ENCODE assay signal across 1 cellular context in genomic region chr18:50154420-50154819, GRCh38.
TF ChIP-seq lines count a peak whose summit lies in the region.

No MANE protein-coding gene starts in this region.

TF ChIP-seq in HepG2, 621 proteins besides CTCF, POLR2A, EP300 and RAD21:
- TF ChIP-seq FOXA3 (CRISPR knock-in tag; IDR thresholded peaks at IDR 0.05) (peak; percentile 41), RXRA (CRISPR knock-in tag; IDR thresholded peaks at IDR 0.05) (no peak), KDM5B (CRISPR knock-in tag; IDR thresholded peaks at IDR 0.05; ENCODE audit: borderline replicate concordance) (no peak), NCOR1 (IDR thresholded peaks at IDR 0.05; ENCODE audit: borderline replicate concordance, low read length) (peak; percentile 57; the same call in 1 of the 2 replicates), MAFK (conservative IDR thresholded peaks at IDR 0.05 in 1 of 2, IDR thresholded peaks at IDR 0.05 in 1 of 2; ENCODE audit: low read length in 2 of 2) (peak in 1 of 2 experiments; percentile 34; a peak in 1 of 4 replicates), POGZ (CRISPR knock-in tag; IDR thresholded peaks at IDR 0.05) (peak; percentile 48; the same call in 1 of the 2 replicates), MIXL1 (CRISPR knock-in tag; IDR thresholded peaks at IDR 0.05) (0 out of 2 replicates have a peak, but pooled peaks have one; percentile 37), CEBPG (CRISPR knock-in tag; IDR thresholded peaks at IDR 0.05) (peak; percentile 69), POLR2G (IDR thresholded peaks at IDR 0.05; ENCODE audit: low read depth, low read length) (no peak), PAXIP1 (CRISPR knock-in tag; conservative IDR thresholded peaks at IDR 0.05) (0 out of 2 replicates have a peak, but pooled peaks have one; percentile 30), HNF4A (CRISPR knock-in tag; IDR thresholded peaks at IDR 0.05) (peak; percentile 86), ZGPAT (CRISPR knock-in tag; IDR thresholded peaks at IDR 0.05) (0 out of 2 replicates have a peak, but pooled peaks have one; percentile 25), ZFAT (CRISPR knock-in tag; conservative IDR thresholded peaks at IDR 0.05) (peak; percentile 84; the same call in 1 of the 2 replicates), SIN3A (IDR thresholded peaks at IDR 0.05; ENCODE audit: borderline replicate concordance, low read depth, low read length) (no peak), ETV5 (CRISPR knock-in tag; IDR thresholded peaks at IDR 0.05; ENCODE audit: borderline replicate concordance) (peak; percentile 58; the same call in 1 of the 2 replicates), IRF2 (CRISPR knock-in tag; IDR thresholded peaks at IDR 0.05) (no peak), ESRRA (CRISPR knock-in tag; IDR thresholded peaks at IDR 0.05; ENCODE audit: low read depth) (no peak), CEBPB (IDR thresholded peaks at IDR 0.05; ENCODE audit: borderline replicate concordance, low read depth, low read length) (peak; percentile 71; the same call in 1 of the 2 replicates), HNF4G (IDR thresholded peaks at IDR 0.05; ENCODE audit: borderline replicate concordance, low read depth, low read length) (peak; percentile 83), HNF4G (CRISPR knock-in tag; IDR thresholded peaks at IDR 0.05; ENCODE audit: borderline replicate concordance, low read depth) (no peak), ADNP (CRISPR knock-in tag; IDR thresholded peaks at IDR 0.05) (no peak), BCL6 (CRISPR knock-in tag; IDR thresholded peaks at IDR 0.05) (peak; percentile 47), CREM (IDR thresholded peaks at IDR 0.05) (peak; percentile 20; the same call in 1 of the 2 replicates), CREM (CRISPR knock-in tag; IDR thresholded peaks at IDR 0.05) (no peak), ZNF460 (CRISPR knock-in tag; IDR thresholded peaks at IDR 0.05; ENCODE audit: borderline replicate concordance) (no peak), SOX6 (IDR thresholded peaks at IDR 0.05) (no peak), SOX6 (CRISPR knock-in tag; IDR thresholded peaks at IDR 0.05) (peak; percentile 34; the same call in 1 of the 2 replicates), ZNF644 (CRISPR knock-in tag; IDR thresholded peaks at IDR 0.05; ENCODE audit: low read depth) (peak; percentile 84), SOX13 (IDR thresholded peaks at IDR 0.05) (no peak), SOX13 (CRISPR knock-in tag; conservative IDR thresholded peaks at IDR 0.05 in 1 of 2, IDR thresholded peaks at IDR 0.05 in 1 of 2) (peak in 1 of 2 experiments; percentile 19; a peak in 1 of 4 replicates), ASH2L (IDR thresholded peaks at IDR 0.05; ENCODE audit: insufficient read length, low read depth, low read length) (no peak), RCOR2 (CRISPR knock-in tag; IDR thresholded peaks at IDR 0.05) (peak; percentile 49; the same call in 1 of the 2 replicates), SAP130 (CRISPR knock-in tag; IDR thresholded peaks at IDR 0.05; ENCODE audit: low read depth) (0 out of 2 replicates have a peak, but pooled peaks have one; percentile 15), MEF2D (CRISPR knock-in tag; IDR thresholded peaks at IDR 0.05) (no peak), DNMT3B (CRISPR knock-in tag; conservative IDR thresholded peaks at IDR 0.05) (no peak), NR3C1 (CRISPR knock-in tag; IDR thresholded peaks at IDR 0.05) (no peak), ZSCAN29 (CRISPR knock-in tag; conservative IDR thresholded peaks at IDR 0.05) (no peak)
- TF ChIP-seq, protein P1, sequence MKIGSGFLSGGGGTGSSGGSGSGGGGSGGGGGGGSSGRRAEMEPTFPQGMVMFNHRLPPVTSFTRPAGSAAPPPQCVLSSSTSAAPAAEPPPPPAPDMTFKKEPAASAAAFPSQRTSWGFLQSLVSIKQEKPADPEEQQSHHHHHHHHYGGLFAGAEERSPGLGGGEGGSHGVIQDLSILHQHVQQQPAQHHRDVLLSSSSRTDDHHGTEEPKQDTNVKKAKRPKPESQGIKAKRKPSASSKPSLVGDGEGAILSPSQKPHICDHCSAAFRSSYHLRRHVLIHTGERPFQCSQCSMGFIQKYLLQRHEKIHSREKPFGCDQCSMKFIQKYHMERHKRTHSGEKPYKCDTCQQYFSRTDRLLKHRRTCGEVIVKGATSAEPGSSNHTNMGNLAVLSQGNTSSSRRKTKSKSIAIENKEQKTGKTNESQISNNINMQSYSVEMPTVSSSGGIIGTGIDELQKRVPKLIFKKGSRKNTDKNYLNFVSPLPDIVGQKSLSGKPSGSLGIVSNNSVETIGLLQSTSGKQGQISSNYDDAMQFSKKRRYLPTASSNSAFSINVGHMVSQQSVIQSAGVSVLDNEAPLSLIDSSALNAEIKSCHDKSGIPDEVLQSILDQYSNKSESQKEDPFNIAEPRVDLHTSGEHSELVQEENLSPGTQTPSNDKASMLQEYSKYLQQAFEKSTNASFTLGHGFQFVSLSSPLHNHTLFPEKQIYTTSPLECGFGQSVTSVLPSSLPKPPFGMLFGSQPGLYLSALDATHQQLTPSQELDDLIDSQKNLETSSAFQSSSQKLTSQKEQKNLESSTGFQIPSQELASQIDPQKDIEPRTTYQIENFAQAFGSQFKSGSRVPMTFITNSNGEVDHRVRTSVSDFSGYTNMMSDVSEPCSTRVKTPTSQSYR (CRISPR knock-in tag; IDR thresholded peaks at IDR 0.05; ENCODE audit: borderline replicate concordance), result no peak
- TF ChIP-seq, protein P2, sequence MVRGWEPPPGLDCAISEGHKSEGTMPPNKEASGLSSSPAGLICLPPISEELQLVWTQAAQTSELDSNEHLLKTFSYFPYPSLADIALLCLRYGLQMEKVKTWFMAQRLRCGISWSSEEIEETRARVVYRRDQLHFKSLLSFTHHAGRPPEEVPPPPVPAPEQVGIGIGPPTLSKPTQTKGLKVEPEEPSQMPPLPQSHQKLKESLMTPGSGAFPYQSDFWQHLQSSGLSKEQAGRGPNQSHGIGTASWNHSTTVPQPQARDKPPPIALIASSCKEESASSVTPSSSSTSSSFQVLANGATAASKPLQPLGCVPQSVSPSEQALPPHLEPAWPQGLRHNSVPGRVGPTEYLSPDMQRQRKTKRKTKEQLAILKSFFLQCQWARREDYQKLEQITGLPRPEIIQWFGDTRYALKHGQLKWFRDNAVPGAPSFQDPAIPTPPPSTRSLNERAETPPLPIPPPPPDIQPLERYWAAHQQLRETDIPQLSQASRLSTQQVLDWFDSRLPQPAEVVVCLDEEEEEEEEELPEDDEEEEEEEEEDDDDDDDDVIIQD (CRISPR knock-in tag; IDR thresholded peaks at IDR 0.05; ENCODE audit: low read depth), result 0 out of 2 replicates have a peak, but pooled peaks have one; percentile 66
- TF ChIP-seq, protein P3, sequence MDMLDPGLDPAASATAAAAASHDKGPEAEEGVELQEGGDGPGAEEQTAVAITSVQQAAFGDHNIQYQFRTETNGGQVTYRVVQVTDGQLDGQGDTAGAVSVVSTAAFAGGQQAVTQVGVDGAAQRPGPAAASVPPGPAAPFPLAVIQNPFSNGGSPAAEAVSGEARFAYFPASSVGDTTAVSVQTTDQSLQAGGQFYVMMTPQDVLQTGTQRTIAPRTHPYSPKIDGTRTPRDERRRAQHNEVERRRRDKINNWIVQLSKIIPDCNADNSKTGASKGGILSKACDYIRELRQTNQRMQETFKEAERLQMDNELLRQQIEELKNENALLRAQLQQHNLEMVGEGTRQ (IDR thresholded peaks at IDR 0.05; ENCODE audit: low read depth, low read length), result no peak
- TF ChIP-seq, protein P3 (CRISPR knock-in tag; IDR thresholded peaks at IDR 0.05; ENCODE audit: borderline replicate concordance), result no peak
- TF ChIP-seq, protein P4, sequence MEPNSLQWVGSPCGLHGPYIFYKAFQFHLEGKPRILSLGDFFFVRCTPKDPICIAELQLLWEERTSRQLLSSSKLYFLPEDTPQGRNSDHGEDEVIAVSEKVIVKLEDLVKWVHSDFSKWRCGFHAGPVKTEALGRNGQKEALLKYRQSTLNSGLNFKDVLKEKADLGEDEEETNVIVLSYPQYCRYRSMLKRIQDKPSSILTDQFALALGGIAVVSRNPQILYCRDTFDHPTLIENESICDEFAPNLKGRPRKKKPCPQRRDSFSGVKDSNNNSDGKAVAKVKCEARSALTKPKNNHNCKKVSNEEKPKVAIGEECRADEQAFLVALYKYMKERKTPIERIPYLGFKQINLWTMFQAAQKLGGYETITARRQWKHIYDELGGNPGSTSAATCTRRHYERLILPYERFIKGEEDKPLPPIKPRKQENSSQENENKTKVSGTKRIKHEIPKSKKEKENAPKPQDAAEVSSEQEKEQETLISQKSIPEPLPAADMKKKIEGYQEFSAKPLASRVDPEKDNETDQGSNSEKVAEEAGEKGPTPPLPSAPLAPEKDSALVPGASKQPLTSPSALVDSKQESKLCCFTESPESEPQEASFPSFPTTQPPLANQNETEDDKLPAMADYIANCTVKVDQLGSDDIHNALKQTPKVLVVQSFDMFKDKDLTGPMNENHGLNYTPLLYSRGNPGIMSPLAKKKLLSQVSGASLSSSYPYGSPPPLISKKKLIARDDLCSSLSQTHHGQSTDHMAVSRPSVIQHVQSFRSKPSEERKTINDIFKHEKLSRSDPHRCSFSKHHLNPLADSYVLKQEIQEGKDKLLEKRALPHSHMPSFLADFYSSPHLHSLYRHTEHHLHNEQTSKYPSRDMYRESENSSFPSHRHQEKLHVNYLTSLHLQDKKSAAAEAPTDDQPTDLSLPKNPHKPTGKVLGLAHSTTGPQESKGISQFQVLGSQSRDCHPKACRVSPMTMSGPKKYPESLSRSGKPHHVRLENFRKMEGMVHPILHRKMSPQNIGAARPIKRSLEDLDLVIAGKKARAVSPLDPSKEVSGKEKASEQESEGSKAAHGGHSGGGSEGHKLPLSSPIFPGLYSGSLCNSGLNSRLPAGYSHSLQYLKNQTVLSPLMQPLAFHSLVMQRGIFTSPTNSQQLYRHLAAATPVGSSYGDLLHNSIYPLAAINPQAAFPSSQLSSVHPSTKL (CRISPR knock-in tag; IDR thresholded peaks at IDR 0.05), result peak; percentile 64
